16 cellular contexts compared by ENCODE assay signal in genomic region chr17:83196973-83197880, GRCh38.
A peak's percentile ranks its signal among the peaks of the same experiment; 100 is the strongest.
DNase-seq lines count a peak whose midpoint lies in the region; ATAC-seq, FAIRE-seq and TF ChIP-seq lines count a peak whose summit lies in the region.
"Had no signal": no experiment of that assay in that cellular context is flagged by ENCODE, and none has a peak within 500 bp of the region (broad histone marks: within the 10 kb centered on the region; RNA-seq: fewer than 3 reads in every experiment).

No MANE protein-coding gene starts in this region.

- H3K4me1 ChIP-seq in HepG2 (ENCODE audit: insufficient read depth, low read length) (no peaks in the 10 kb centered on the region), upper lobe of left lung (peaks cover 29 to 56% (median 41%) of the 10 kb centered on the region in 4 donors)

- DNase-seq in activated naive CD4-positive, alpha-beta T cell treated with anti-CD3 and anti-CD28 coated beads, Interleukin-2, amount 10 ng/mL, durations not matched to agents 7 days and 5 days = peak; percentile 17
- DNase-seq in activated naive CD4-positive, alpha-beta T cell treated with Interleukin-2 at 50 U/mL for 16 hours = no peak
- DNase-seq in astrocyte of the hippocampus (ENCODE audit: low read depth, low spot score) (peak; percentile 13), HepG2 (ENCODE audit: low spot score) (no peak), upper lobe of left lung (peak; percentile 16 to 37), UCSD-AML1 (lab: John Stamatoyannopoulos, UW; ENCODE audit: unreplicated experiment) (no peak), cortex of kidney (lab: John Stamatoyannopoulos, UW) (no peak)
- DNase-seq: effector memory CD4-positive, alpha-beta T cell; NCI-H1105 treated with DMSO at 0.1 percent for 48 hours had no signal

- H3K9me3 ChIP-seq in HepG2 (ENCODE audit: low read length) (no peaks in the 10 kb centered on the region), upper lobe of left lung (no peaks in the 10 kb centered on the region)
- H3K9me3 ChIP-seq: ovary, thyroid gland had no signal

- 32% methylated on average over 21 of the region's 24 CpGs for WGBS in HepG2 (ENCODE audit: low lambda C conversion rate)
- 82 to 84% methylated on average over 21 to 24 of the region's 24 CpGs for WGBS in upper lobe of left lung, 2 donors

- no peak for TF ChIP-seq POLR2A in HepG2 (IDR thresholded peaks at IDR 0.05; ENCODE audit: insufficient read depth in 1 of 2, low read depth in 2 of 2, low read length in 2 of 2)
- no peak for TF ChIP-seq POLR2A in upper lobe of left lung (IDR thresholded peaks at IDR 0.05)

- POLR2A ChIA-PET in HepG2 (lab: Yijun Ruan, JAX) = no interaction called here

- no peak for TF ChIP-seq EP300 in HepG2 (IDR thresholded peaks at IDR 0.05; ENCODE audit: low read depth in 2 of 2, low read length in 2 of 2)
- no peak for TF ChIP-seq EP300 in HepG2 (CRISPR knock-in tag; IDR thresholded peaks at IDR 0.05; ENCODE audit: borderline replicate concordance)
- TF ChIP-seq EP300 in upper lobe of left lung (IDR thresholded peaks at IDR 0.05) = no peak

- no peak overlapping the region for H3K4me3 ChIP-seq in HepG2 (replicated peaks in 1 of 3; ENCODE audit: insufficient read depth in 1 of 3, low read depth in 2 of 3, low read length in 3 of 3)
- no peak overlapping the region for H3K4me3 ChIP-seq in upper lobe of left lung
- H3K4me3 ChIP-seq: ovary, SJSA1, thyroid gland had no signal

- H3K27me3 Mint-ChIP-seq in activated naive CD4-positive, alpha-beta T cell treated with anti-CD3 and anti-CD28 coated beads, Interleukin-2, amount 10 ng/mL, durations not matched to agents 7 days and 5 days = peaks cover 45% of the 10 kb centered on the region
- H3K27me3 Mint-ChIP-seq: activated naive CD4-positive, alpha-beta T cell treated with anti-CD3 and anti-CD28 coated beads, Interleukin-2, amount 50 U/mL, for 24 hours had no signal

- no peak overlapping the region for H3K9ac ChIP-seq in HepG2 (ENCODE audit: insufficient read depth, low read depth, low read length)

- FAIRE-seq in HepG2 (lab: Jason Lieb, UNC) = no peak
- FAIRE-seq: H1 had no signal

- no peak for TF ChIP-seq RAD21 in HepG2 (CRISPR knock-in tag; IDR thresholded peaks at IDR 0.05)

- peak; percentile 12; the same call in 1 of the 3 replicates for ATAC-seq in HepG2
- peak in 1 of 2 donors; percentile 15 for ATAC-seq in upper lobe of left lung (ENCODE audit: low FRiP score in 2 of 2)
- ATAC-seq in GM21526 (IDR thresholded peaks at IDR 0.05; ENCODE audit: low FRiP score, unreplicated experiment) = no peak
- ATAC-seq: activated CD4-positive, CD25-positive, alpha-beta regulatory T cell treated with anti-CD3 and anti-CD28 coated beads, Interleukin-2, amount 50 U/mL, for 24 hours had no signal

- in situ Hi-C loops in HepG2 (cut with HindIII; ENCODE audit: extremely low pct_ligation_motif_present, low pct_unique_long_range_greater_than_20kb) = no loop called here

- H3K27ac Mint-ChIP-seq in activated naive CD4-positive, alpha-beta T cell treated with anti-CD3 and anti-CD28 coated beads, Interleukin-2, amount 10 ng/mL, durations not matched to agents 7 days and 5 days = peak overlapping the region; percentile 65
- H3K27ac Mint-ChIP-seq: activated naive CD4-positive, alpha-beta T cell treated with anti-CD3 and anti-CD28 coated beads, Interleukin-2, amount 50 U/mL, for 24 hours had no signal

- no peak overlapping the region for H2AFZ ChIP-seq in HepG2 (ENCODE audit: low read length)

- CTCF ChIA-PET in activated naive CD4-positive, alpha-beta T cell treated with anti-CD3 and anti-CD28 coated beads, Interleukin-2, amount 10 ng/mL, durations not matched to agents 7 days and 5 days (lab: Charles Lee) = no interaction called here
- CTCF ChIA-PET in HepG2 (lab: Yijun Ruan, JAX; ENCODE audit: low intra/inter-chr PET ratio, low total read pairs) = no interaction called here

- BruUV-seq in HepG2 (replicated peaks; lab: Mats Ljungman, UMichigan) = no TSS peak

- H3K36me3 Mint-ChIP-seq in activated naive CD4-positive, alpha-beta T cell treated with anti-CD3 and anti-CD28 coated beads, Interleukin-2, amount 10 ng/mL, durations not matched to agents 7 days and 5 days = no peaks in the 10 kb centered on the region
- H3K36me3 Mint-ChIP-seq: activated naive CD4-positive, alpha-beta T cell treated with anti-CD3 and anti-CD28 coated beads, Interleukin-2, amount 50 U/mL, for 24 hours had no signal

- H3K27ac ChIP-seq in HepG2 (ENCODE audit: extremely low read length, insufficient read depth, low read length) (no peak overlapping the region), upper lobe of left lung (no peak overlapping the region)
- H3K27ac ChIP-seq: ovary had no signal

- H4K20me1 ChIP-seq in HepG2 (ENCODE audit: insufficient read depth, low read length) = peaks cover 6% of the 10 kb centered on the region; the same call in 1 of the 2 replicates

- intact Hi-C loops in HepG2 (cut with micrococcal nuclease; ENCODE audit: unreplicated experiment) = no loop called here

- H3K4me3 Mint-ChIP-seq in activated naive CD4-positive, alpha-beta T cell treated with anti-CD3 and anti-CD28 coated beads, Interleukin-2, amount 10 ng/mL, durations not matched to agents 7 days and 5 days = no peak overlapping the region
- H3K4me3 Mint-ChIP-seq: activated naive CD4-positive, alpha-beta T cell treated with anti-CD3 and anti-CD28 coated beads, Interleukin-2, amount 50 U/mL, for 24 hours had no signal

- H3K27me3 ChIP-seq in HepG2 (ENCODE audit: control insufficient read depth in 1 of 2, insufficient read depth in 2 of 2, low read length in 2 of 2) = peaks cover 12 to 68% of the 10 kb centered on the region in 2 experiments
- H3K27me3 ChIP-seq in upper lobe of left lung = no peaks in the 10 kb centered on the region
- H3K27me3 ChIP-seq: ovary, SJSA1, thyroid gland had no signal

- H3K36me3 ChIP-seq in HepG2 (replicated peaks in 1 of 2; ENCODE audit: control insufficient read depth in 1 of 2, insufficient read depth in 2 of 2, low read length in 2 of 2) = no peaks in the 10 kb centered on the region
- H3K36me3 ChIP-seq in upper lobe of left lung = no peaks in the 10 kb centered on the region
- H3K36me3 ChIP-seq: ovary, SJSA1, thyroid gland had no signal

- H3K9me3 Mint-ChIP-seq in activated naive CD4-positive, alpha-beta T cell treated with anti-CD3 and anti-CD28 coated beads, Interleukin-2, amount 10 ng/mL, durations not matched to agents 7 days and 5 days = no peaks in the 10 kb centered on the region
- H3K9me3 Mint-ChIP-seq: activated naive CD4-positive, alpha-beta T cell treated with anti-CD3 and anti-CD28 coated beads, Interleukin-2, amount 50 U/mL, for 24 hours had no signal

- TF ChIP-seq CTCF in HepG2 (CRISPR knock-in tag; IDR thresholded peaks at IDR 0.05) = no peak
- no peak for TF ChIP-seq CTCF in upper lobe of left lung (IDR thresholded peaks at IDR 0.05)

- H3K79me2 ChIP-seq in HepG2 (ENCODE audit: insufficient read depth, low read length) = no peaks in the 10 kb centered on the region

- no peak overlapping the region for H3K4me2 ChIP-seq in HepG2 (ENCODE audit: low read depth, low read length)

- H3K4me1 Mint-ChIP-seq in activated naive CD4-positive, alpha-beta T cell treated with anti-CD3 and anti-CD28 coated beads, Interleukin-2, amount 10 ng/mL, durations not matched to agents 7 days and 5 days = peaks cover 56% of the 10 kb centered on the region

TF ChIP-seq in HepG2, 621 proteins besides CTCF, POLR2A, EP300 and RAD21 (continues in another document):
- TF ChIP-seq MEIS2 (CRISPR knock-in tag; IDR thresholded peaks at IDR 0.05) = no peak
- TF ChIP-seq GPN1 (CRISPR knock-in tag; IDR thresholded peaks at IDR 0.05; ENCODE audit: borderline replicate concordance) = no peak
- TF ChIP-seq ZNF512B (CRISPR knock-in tag; IDR thresholded peaks at IDR 0.05; ENCODE audit: borderline replicate concordance) = no peak
- TF ChIP-seq JUND (CRISPR knock-in tag; IDR thresholded peaks at IDR 0.05) = no peak
- no peak for TF ChIP-seq SUZ12 (IDR thresholded peaks at IDR 0.05; ENCODE audit: low read depth, low read length)

Comparison
In these comparisons a context has a peak if more than half of its experiments do, and no peak if none do; other contexts are left out.
1. DNase-seq: peak in activated naive CD4-positive, alpha-beta T cell treated with anti-CD3 and anti-CD28 coated beads, Interleukin-2, amount 10 ng/mL, durations not matched to agents 7 days and 5 days (single experiment), astrocyte of the hippocampus (single experiment) and upper lobe of left lung (2 of 2); none in activated naive CD4-positive, alpha-beta T cell treated with Interleukin-2 at 50 U/mL for 16 hours (single experiment), HepG2 (single experiment), UCSD-AML1 (single experiment) and cortex of kidney (single experiment).